ENCODE assay signal across 1 cellular context in the genomic region with DNA sequence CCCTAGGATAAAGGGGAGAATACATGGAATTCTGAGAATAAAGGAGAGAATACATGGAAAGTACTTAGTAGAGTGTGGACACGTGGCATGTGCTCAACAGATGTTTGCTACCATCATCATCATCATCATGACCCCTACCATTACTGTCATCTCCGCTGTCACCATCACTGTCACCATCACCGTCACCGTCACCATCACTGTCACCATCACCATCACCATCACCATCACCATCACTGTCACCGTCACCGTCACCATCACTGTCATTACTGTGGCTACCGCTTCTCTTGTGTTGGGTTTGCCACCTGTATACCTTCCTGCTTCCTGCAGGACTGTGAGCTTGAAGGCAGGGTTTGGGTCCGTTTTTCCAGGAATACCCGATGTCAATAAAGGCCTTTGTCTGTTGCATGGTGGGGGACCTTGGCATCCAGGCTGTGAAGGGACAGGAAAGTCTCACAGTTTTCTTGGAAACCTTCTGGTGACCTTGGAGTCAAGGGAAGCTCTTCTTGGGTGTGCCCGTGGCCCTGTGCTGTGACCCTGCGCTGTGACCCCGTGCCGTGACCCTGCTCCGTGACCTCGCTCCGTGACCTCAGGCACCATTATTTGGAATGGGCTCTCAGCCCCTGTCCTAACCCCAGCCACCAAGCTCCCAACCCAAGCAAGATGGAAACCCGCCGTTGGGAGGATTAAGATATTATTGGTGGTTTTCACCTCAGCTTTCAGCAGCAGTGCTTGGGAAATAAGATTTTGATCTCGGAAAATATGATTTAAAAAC.
TF ChIP-seq lines count a peak whose summit lies in the region.

No MANE protein-coding gene starts in this region.

TF ChIP-seq in HEK293, 187 proteins besides CTCF, POLR2A, EP300 and RAD21 (continued from another document):
- TF ChIP-seq, protein P1, sequence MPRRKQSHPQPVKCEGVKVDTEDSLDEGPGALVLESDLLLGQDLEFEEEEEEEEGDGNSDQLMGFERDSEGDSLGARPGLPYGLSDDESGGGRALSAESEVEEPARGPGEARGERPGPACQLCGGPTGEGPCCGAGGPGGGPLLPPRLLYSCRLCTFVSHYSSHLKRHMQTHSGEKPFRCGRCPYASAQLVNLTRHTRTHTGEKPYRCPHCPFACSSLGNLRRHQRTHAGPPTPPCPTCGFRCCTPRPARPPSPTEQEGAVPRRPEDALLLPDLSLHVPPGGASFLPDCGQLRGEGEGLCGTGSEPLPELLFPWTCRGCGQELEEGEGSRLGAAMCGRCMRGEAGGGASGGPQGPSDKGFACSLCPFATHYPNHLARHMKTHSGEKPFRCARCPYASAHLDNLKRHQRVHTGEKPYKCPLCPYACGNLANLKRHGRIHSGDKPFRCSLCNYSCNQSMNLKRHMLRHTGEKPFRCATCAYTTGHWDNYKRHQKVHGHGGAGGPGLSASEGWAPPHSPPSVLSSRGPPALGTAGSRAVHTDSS (tag by site-specific recombination; IDR thresholded peaks at IDR 0.05): peak; percentile 83
